In the genomic region with DNA sequence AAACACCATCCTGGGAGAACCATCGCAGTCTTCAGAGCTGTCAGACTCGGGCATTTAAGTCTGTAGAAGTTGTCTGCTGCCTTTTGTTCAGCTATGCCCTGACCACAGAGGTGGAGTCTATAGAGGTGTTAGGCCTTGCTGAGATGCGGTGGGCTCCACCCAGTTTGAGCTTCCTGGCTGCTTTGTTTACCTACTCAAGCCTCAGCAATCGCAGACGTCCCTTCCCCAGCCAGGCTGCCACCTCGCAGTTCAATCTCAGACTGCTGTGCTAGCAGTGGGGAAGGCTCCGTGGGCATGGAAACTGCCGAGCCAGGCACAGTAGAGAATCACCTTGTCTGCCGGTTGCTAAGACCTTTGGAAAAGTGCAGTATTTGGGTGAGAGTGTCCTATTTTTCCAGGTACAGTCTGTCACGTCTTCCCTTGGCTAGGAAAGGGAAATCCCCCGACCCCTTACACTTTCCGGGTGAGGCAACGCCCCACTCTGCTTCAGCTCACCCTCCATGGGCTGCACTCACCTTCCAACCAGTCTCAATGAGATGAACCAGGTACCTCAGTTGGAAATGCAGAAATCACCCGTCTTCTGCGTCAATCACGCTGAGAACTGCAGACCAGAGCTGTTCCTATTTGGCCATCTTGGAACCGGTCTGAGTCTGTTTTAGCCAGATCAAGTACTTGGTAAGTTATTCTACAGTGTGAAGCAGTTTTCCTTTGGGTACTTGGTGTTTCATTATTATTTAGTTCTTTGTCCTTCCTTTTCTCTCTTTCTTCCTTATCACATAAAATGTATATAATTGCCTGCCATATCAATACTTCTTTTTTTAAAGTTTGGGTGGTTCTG, we compare ENCODE assay signal across 13 cellular contexts.
DNase-seq lines count a peak whose midpoint lies in the region; ATAC-seq and TF ChIP-seq lines count a peak whose summit lies in the region.
"Had no signal": no experiment of that assay in that cellular context is flagged by ENCODE, and none has a peak within 500 bp of the region (broad histone marks: within the 10 kb centered on the region; RNA-seq: fewer than 3 reads in every experiment).

No MANE protein-coding gene starts in this region.

- H3K4me3 Mint-ChIP-seq in activated CD8-positive, alpha-beta T cell treated with anti-CD3 and anti-CD28 coated beads, Interleukin-2, amount 10 ng/mL, durations not matched to agents 7 days and 5 days: peak overlapping the region; percentile 75

- peak overlapping the region; percentile 86 for H3K27ac Mint-ChIP-seq in activated CD8-positive, alpha-beta T cell treated with anti-CD3 and anti-CD28 coated beads, Interleukin-2, amount 10 ng/mL, durations not matched to agents 7 days and 5 days

- H3K27ac ChIP-seq in Peyer's patch: peak overlapping the region in 2 of 4 donors; percentile 60 to 68
- H3K27ac ChIP-seq in aorta (ENCODE audit: low read depth in 1 of 2, low read length in 2 of 2): no peak overlapping the region
- H3K27ac ChIP-seq: esophagus muscularis mucosa, SJSA1 had no signal

- ATAC-seq in activated CD8-positive, alpha-beta T cell treated with anti-CD3 and anti-CD28 coated beads, Interleukin-2, amount 10 ng/mL, durations not matched to agents 7 days and 5 days: peak; percentile 89
- ATAC-seq in aorta (ENCODE audit: low FRiP score) (no peak), HG03025 (IDR thresholded peaks at IDR 0.05; ENCODE audit: low FRiP score, unreplicated experiment) (no peak)

- H3K9me3 ChIP-seq in Peyer's patch (no peaks in the 10 kb centered on the region), aorta (ENCODE audit: control insufficient read depth, low read length) (no peaks in the 10 kb centered on the region)
- H3K9me3 ChIP-seq: esophagus muscularis mucosa, SJSA1 had no signal

- peaks cover 81% of the 10 kb centered on the region for H3K36me3 Mint-ChIP-seq in activated CD8-positive, alpha-beta T cell treated with anti-CD3 and anti-CD28 coated beads, Interleukin-2, amount 10 ng/mL, durations not matched to agents 7 days and 5 days (ENCODE audit: low read depth)

- H3K4me1 ChIP-seq in Peyer's patch: no peaks in the 10 kb centered on the region
- no peaks in the 10 kb centered on the region for H3K4me1 ChIP-seq in aorta (ENCODE audit: control insufficient read depth in 1 of 2, insufficient read depth in 2 of 2, low read length in 2 of 2)
- H3K4me1 ChIP-seq: esophagus muscularis mucosa had no signal

- H3K27me3 ChIP-seq in Peyer's patch (no peaks in the 10 kb centered on the region), aorta (ENCODE audit: control insufficient read depth in 1 of 2, insufficient read depth in 2 of 2, low read length in 1 of 2) (no peaks in the 10 kb centered on the region)
- H3K27me3 ChIP-seq: esophagus muscularis mucosa, SJSA1 had no signal

- CTCF ChIA-PET in activated CD8-positive, alpha-beta T cell treated with anti-CD3 and anti-CD28 coated beads, Interleukin-2, amount 10 ng/mL, durations not matched to agents 7 days and 5 days (lab: Charles Lee): interaction anchor here (0.6 to 2.7 kb wide), 13 partner anchors 10 to 278 kb away, joined by 3 to 10 read pairs (median 4); no protein-coding TSS in a partner anchor

- H3K4me3 ChIP-seq in Peyer's patch (peak overlapping the region in 2 of 4 donors; percentile 15 to 28), aorta (ENCODE audit: low read length in 2 of 2) (no peak overlapping the region)
- H3K4me3 ChIP-seq: esophagus muscularis mucosa, SJSA1 had no signal

- peaks cover 58% of the 10 kb centered on the region for H3K4me1 Mint-ChIP-seq in activated CD8-positive, alpha-beta T cell treated with anti-CD3 and anti-CD28 coated beads, Interleukin-2, amount 10 ng/mL, durations not matched to agents 7 days and 5 days (ENCODE audit: low read depth)

- WGBS in aorta, 2 donors: 92 to 96% methylated on average over 17 of the region's 17 CpGs

- no peaks in the 10 kb centered on the region for H3K27me3 Mint-ChIP-seq in activated CD8-positive, alpha-beta T cell treated with anti-CD3 and anti-CD28 coated beads, Interleukin-2, amount 10 ng/mL, durations not matched to agents 7 days and 5 days (ENCODE audit: low read depth)

- intact Hi-C loops in aorta (cut with DNase I): no loop called here

- H3K9me3 Mint-ChIP-seq in activated CD8-positive, alpha-beta T cell treated with anti-CD3 and anti-CD28 coated beads, Interleukin-2, amount 10 ng/mL, durations not matched to agents 7 days and 5 days (ENCODE audit: insufficient read depth): peaks cover 39% of the 10 kb centered on the region

- DNase-seq in Peyer's patch (peak in 2 of 3 donors; percentile 63 to 83), aorta (no peak), HUDEP-2 (lab: John Stamatoyannopoulos, UW; ENCODE audit: unreplicated experiment in 76 of 76) (no peak), kidney tubule cell (ENCODE audit: low spot score) (no peak)
- DNase-seq in activated CD8-positive, alpha-beta T cell treated with anti-CD3 and anti-CD28 coated beads, Interleukin-2, amount 10 ng/mL, durations not matched to agents 7 days and 5 days: peak; percentile 80
- peak; percentile 65 for DNase-seq in effector CD4-positive, alpha-beta T cell
- peak; percentile 35 to 52 for DNase-seq in stimulated activated CD8-positive, alpha-beta memory T cell treated with anti-CD3 and anti-CD28 coated beads, Interleukin-4, amount 100 ng/mL, for 1 hour (ENCODE audit: low read depth in 2 of 2, low spot score in 1 of 2)
- DNase-seq: amygdala, DMS 273 treated with DMSO at 0.1 percent for 48 hours, kidney glomerular epithelial cell had no signal

- TF ChIP-seq POLR2A in Peyer's patch (IDR thresholded peaks at IDR 0.05): peak in 1 of 2 donors; percentile 51

- H3K36me3 ChIP-seq in Peyer's patch (no peaks in the 10 kb centered on the region), aorta (ENCODE audit: control insufficient read depth in 1 of 2, insufficient read depth in 2 of 2, low read length in 1 of 2) (no peaks in the 10 kb centered on the region)
- H3K36me3 ChIP-seq: esophagus muscularis mucosa, SJSA1 had no signal

- no peak for TF ChIP-seq CTCF in Peyer's patch (IDR thresholded peaks at IDR 0.05)

- POLR2A ChIA-PET in activated CD8-positive, alpha-beta T cell treated with anti-CD3 and anti-CD28 coated beads, Interleukin-2, amount 10 ng/mL, durations not matched to agents 7 days and 5 days (lab: Charles Lee): interaction anchor here (0.5 to 2.6 kb wide), 13 partner anchors 8 to 203 kb away, joined by 3 to 10 read pairs (median 4); no protein-coding TSS in a partner anchor

Comparison
In these comparisons a context has a peak if more than half of its experiments do, and no peak if none do; other contexts are left out.
1. DNase-seq: peak in Peyer's patch (2 of 3), activated CD8-positive, alpha-beta T cell treated with anti-CD3 and anti-CD28 coated beads, Interleukin-2, amount 10 ng/mL, durations not matched to agents 7 days and 5 days (single experiment), effector CD4-positive, alpha-beta T cell (single experiment) and stimulated activated CD8-positive, alpha-beta memory T cell treated with anti-CD3 and anti-CD28 coated beads, Interleukin-4, amount 100 ng/mL, for 1 hour (2 of 2); none in aorta (0 of 2), HUDEP-2 (0 of 76) and kidney tubule cell (single experiment).